1 cellular context compared by ENCODE assay signal in the genomic region with DNA sequence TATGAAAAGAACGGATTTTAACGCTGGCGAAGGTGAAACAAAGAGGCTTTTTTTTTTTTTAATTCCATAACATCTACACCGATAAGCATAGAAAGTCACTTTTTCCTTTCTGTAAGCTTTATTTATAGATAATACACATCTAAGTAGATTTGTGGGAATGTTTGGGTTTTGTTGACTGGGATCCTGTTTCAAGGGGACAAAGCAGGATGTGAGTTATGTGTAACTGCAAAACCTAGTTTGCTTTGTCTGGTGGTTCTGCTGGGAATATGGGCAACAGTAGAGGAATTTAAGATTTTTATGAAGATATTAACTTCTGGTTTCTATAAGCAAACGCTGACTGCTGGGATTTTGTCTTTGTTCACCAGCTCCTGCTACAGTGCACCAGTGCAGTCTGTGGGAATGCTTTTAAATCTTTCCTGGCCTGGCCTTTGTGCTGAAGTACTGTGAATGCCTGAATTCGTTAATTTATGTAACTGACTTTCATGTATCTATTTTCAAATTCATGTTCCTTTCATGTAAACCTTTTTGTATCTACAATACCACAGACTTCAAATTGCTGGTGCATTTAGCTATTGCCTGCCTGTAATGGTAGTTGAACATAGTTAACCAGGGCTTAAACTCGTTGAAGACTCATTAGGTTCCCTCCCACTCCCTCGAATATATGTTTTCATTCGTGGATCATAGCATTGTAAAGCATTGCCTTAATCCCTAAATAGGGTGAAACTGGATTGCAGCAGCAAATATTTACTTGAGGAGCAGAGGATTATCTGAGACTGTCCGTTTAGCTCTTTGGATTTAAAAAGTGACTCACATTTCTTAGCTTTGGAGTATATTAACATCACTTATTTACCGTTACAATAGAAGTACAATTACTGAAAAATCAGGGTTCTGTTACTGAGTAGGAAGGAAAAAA.
A peak's percentile ranks its signal among the peaks of the same experiment; 100 is the strongest.
TF ChIP-seq lines count a peak whose summit lies in the region.

No MANE protein-coding gene starts in this region.

TF ChIP-seq in K562, 482 proteins besides CTCF, POLR2A, EP300 and RAD21:
- TF ChIP-seq, protein P1, sequence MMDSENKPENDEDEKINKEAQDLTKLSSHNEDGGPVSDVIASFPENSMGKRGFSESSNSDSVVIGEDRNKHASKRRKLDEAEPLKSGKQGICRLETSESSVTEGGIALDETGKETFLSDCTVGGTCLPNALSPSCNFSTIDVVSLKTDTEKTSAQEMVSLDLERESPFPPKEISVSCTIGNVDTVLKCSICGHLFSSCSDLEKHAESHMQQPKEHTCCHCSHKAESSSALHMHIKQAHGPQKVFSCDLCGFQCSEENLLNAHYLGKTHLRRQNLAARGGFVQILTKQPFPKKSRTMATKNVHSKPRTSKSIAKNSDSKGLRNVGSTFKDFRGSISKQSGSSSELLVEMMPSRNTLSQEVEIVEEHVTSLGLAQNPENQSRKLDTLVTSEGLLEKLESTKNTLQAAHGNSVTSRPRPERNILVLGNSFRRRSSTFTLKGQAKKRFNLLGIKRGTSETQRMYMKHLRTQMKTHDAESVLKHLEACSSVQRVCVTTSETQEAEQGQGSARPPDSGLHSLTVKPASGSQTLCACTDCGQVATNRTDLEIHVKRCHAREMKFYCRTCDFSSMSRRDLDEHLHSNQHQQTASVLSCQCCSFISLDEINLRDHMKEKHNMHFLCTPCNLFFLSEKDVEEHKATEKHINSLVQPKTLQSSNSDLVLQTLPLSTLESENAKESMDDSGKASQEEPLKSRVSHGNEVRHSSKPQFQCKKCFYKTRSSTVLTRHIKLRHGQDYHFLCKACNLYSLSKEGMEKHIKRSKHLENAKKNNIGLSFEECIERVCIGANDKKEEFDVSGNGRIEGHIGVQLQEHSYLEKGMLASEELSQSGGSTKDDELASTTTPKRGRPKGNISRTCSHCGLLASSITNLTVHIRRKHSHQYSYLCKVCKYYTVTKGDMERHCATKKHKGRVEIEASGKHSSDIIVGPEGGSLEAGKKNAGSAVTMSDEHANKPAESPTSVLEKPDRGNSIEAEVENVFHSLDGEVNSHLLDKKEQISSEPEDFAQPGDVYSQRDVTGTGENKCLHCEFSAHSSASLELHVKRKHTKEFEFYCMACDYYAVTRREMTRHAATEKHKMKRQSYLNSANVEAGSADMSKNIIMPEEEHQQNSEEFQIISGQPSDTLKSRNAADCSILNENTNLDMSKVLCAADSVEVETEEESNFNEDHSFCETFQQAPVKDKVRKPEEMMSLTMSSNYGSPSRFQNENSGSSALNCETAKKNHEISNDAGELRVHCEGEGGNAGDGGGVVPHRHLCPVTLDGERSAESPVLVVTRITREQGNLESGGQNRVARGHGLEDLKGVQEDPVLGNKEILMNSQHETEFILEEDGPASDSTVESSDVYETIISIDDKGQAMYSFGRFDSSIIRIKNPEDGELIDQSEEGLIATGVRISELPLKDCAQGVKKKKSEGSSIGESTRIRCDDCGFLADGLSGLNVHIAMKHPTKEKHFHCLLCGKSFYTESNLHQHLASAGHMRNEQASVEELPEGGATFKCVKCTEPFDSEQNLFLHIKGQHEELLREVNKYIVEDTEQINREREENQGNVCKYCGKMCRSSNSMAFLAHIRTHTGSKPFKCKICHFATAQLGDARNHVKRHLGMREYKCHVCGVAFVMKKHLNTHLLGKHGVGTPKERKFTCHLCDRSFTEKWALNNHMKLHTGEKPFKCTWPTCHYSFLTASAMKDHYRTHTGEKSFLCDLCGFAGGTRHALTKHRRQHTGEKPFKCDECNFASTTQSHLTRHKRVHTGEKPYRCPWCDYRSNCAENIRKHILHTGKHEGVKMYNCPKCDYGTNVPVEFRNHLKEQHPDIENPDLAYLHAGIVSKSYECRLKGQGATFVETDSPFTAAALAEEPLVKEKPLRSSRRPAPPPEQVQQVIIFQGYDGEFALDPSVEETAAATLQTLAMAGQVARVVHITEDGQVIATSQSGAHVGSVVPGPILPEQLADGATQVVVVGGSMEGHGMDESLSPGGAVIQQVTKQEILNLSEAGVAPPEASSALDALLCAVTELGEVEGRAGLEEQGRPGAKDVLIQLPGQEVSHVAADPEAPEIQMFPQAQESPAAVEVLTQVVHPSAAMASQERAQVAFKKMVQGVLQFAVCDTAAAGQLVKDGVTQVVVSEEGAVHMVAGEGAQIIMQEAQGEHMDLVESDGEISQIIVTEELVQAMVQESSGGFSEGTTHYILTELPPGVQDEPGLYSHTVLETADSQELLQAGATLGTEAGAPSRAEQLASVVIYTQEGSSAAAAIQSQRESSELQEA (IDR thresholded peaks at IDR 0.05; ENCODE audit: low read depth): no peak
- TF ChIP-seq, protein P2, sequence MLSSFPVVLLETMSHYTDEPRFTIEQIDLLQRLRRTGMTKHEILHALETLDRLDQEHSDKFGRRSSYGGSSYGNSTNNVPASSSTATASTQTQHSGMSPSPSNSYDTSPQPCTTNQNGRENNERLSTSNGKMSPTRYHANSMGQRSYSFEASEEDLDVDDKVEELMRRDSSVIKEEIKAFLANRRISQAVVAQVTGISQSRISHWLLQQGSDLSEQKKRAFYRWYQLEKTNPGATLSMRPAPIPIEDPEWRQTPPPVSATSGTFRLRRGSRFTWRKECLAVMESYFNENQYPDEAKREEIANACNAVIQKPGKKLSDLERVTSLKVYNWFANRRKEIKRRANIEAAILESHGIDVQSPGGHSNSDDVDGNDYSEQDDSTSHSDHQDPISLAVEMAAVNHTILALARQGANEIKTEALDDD (IDR thresholded peaks at IDR 0.05): peak; percentile 92
